In the genomic region with DNA sequence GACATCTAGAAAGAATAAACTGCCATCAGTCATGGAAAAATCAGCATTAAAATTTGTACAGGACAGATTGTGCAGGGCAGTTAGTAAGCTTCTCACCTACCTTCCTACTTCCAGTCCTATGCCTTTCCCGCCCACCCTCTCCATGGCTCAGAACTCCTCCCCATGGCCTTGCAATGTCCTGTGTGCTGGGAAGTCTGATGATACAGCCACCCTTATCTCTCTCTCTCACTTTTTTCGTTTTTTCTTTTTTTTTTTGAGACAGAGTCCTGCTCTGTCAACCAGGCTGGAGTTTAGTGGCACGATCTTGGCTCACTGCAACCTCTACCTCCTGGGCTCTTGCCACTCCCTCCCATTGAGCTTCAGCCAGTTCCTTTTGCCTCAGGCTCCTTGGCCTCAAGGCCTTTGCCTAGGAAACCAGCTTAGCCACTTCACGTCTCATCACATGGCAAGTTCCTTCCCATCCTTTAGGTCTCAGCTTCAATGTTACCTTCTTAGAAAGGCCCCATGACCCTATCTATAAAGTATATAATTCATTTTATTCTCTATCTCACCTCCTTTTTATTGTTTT, we compare ENCODE assay signal across 21 cellular contexts.
"Had no signal": no experiment of that assay in that cellular context is flagged by ENCODE, and none has a peak within 500 bp of the region (broad histone marks: within the 10 kb centered on the region; RNA-seq: fewer than 3 reads in every experiment).

No MANE protein-coding gene starts in this region.

- H3K27ac Mint-ChIP-seq: endodermal cell; naive thymus-derived CD4-positive, alpha-beta T cell; stimulated activated naive B cell treated with anti-CD40 and anti-IgM and Interleukin-4, amounts not matched to agents 10 μg/mL and 1 μg/mL and 100 μg/mL, for 72 hours; stimulated activated naive CD8-positive, alpha-beta T cell treated with anti-CD3 and anti-CD28 coated beads, Interleukin-15, amount 100 ng/mL, for 72 hours; type B pancreatic cell had no signal

- ATAC-seq: foreskin keratinocyte; heart left ventricle; left colon; left ventricle myocardium superior; naive thymus-derived CD4-positive, alpha-beta T cell; stimulated activated naive B cell treated with anti-CD40 and anti-IgM and Interleukin-4, amounts not matched to agents 10 μg/mL and 1 μg/mL and 100 μg/mL, for 72 hours; stimulated activated naive CD8-positive, alpha-beta T cell treated with anti-CD3 and anti-CD28 coated beads, Interleukin-15, amount 100 ng/mL, for 72 hours had no signal

- H3K4me3 Mint-ChIP-seq: endodermal cell; naive thymus-derived CD4-positive, alpha-beta T cell; stimulated activated naive B cell treated with anti-CD40 and anti-IgM and Interleukin-4, amounts not matched to agents 10 μg/mL and 1 μg/mL and 100 μg/mL, for 72 hours; stimulated activated naive CD8-positive, alpha-beta T cell treated with anti-CD3 and anti-CD28 coated beads, Interleukin-15, amount 100 ng/mL, for 72 hours; type B pancreatic cell had no signal

- H3K9me3 Mint-ChIP-seq: endodermal cell had no signal

- H3K27ac ChIP-seq: colonic mucosa, foreskin keratinocyte, heart left ventricle, spleen, thoracic aorta had no signal

- H3K4me1 Mint-ChIP-seq: endodermal cell; naive thymus-derived CD4-positive, alpha-beta T cell; stimulated activated naive B cell treated with anti-CD40 and anti-IgM and Interleukin-4, amounts not matched to agents 10 μg/mL and 1 μg/mL and 100 μg/mL, for 72 hours; stimulated activated naive CD8-positive, alpha-beta T cell treated with anti-CD3 and anti-CD28 coated beads, Interleukin-15, amount 100 ng/mL, for 72 hours had no signal

- H3K36me3 Mint-ChIP-seq: naive thymus-derived CD4-positive, alpha-beta T cell; stimulated activated naive B cell treated with anti-CD40 and anti-IgM and Interleukin-4, amounts not matched to agents 10 μg/mL and 1 μg/mL and 100 μg/mL, for 72 hours; type B pancreatic cell had no signal

- H3K27me3 Mint-ChIP-seq: naive thymus-derived CD4-positive, alpha-beta T cell; stimulated activated naive B cell treated with anti-CD40 and anti-IgM and Interleukin-4, amounts not matched to agents 10 μg/mL and 1 μg/mL and 100 μg/mL, for 72 hours; stimulated activated naive CD8-positive, alpha-beta T cell treated with anti-CD3 and anti-CD28 coated beads, Interleukin-15, amount 100 ng/mL, for 72 hours; type B pancreatic cell had no signal

- FAIRE-seq: endothelial cell of umbilical vein, urothelium cell line had no signal

- DNase-seq: colonic mucosa; dermis blood vessel endothelial cell; endodermal cell; erythroblast; foreskin keratinocyte; heart left ventricle; hippocampal formation; left colon; left ventricle myocardium superior; naive thymus-derived CD4-positive, alpha-beta T cell; posterior cingulate gyrus; spleen; stimulated activated CD4-positive, alpha-beta T cell treated with anti-CD3 and anti-CD28 coated beads, Interleukin-15, amount 100 ng/mL, for 24 hours; stimulated activated CD4-positive, alpha-beta T cell treated with anti-CD3 and anti-CD28 coated beads, Interleukin-1b, Interleukin-23, amount 100 ng/mL, for 48 hours; stimulated activated CD4-positive, alpha-beta T cell treated with anti-CD3 and anti-CD28 coated beads, Interleukin-4, amount 100 ng/mL, for 4 hours; stimulated activated naive B cell treated with anti-CD40 and anti-IgM and Interleukin-4, amounts not matched to agents 10 μg/mL and 1 μg/mL and 100 μg/mL, for 72 hours; stimulated activated naive CD8-positive, alpha-beta T cell treated with anti-CD3 and anti-CD28 coated beads, Interleukin-15, amount 100 ng/mL, for 72 hours had no signal
